Comparison of ENCODE assay signal across 7 cellular contexts in the genomic region with DNA sequence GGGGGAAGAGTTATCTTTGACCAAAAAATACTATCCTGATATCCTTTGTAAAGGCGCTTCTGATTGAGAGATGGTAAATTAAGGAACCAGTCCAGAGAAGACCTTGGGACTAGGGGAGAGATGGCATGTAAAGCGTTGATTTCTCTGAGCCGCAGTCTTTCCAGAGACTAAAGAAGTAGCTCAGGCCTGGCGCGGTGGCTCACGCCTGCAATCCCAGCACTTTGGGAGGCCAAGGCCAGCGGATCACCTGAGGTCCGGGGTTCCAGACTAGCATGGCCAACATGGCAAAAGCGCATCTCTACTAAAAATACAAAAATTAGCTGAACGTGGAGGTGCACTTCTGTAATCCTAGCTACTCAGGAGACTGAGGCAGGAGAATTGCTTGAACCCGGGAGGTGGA. TPM values are rescaled to one million over a fixed set of nuclear protein-coding genes. Genes with fewer than 3 reads are reported as not detected.
DNase-seq lines count a peak whose midpoint lies in the region; ATAC-seq and TF ChIP-seq lines count a peak whose summit lies in the region.

No MANE protein-coding gene starts in this region.

- H3K4me3 ChIP-seq in HL-60 (replicated peaks; ENCODE audit: insufficient read depth, low read length) (peak overlapping the region; percentile 99), hepatocyte (peak overlapping the region; percentile 98)

- H3K9me2 ChIP-seq in hepatocyte (replicated peaks; ENCODE audit: insufficient read depth) = no peaks in the 10 kb centered on the region

- 94% methylated on average over 11 of the region's 11 CpGs for WGBS in hepatocyte (ENCODE audit: low lambda C conversion rate, missing lambda C conversion rate)

- no peaks in the 10 kb centered on the region for H3K9me3 ChIP-seq in hepatocyte (ENCODE audit: low read depth)

- no peaks in the 10 kb centered on the region for H3K27me3 Mint-ChIP-seq in activated CD8-positive, alpha-beta T cell treated with anti-CD3 and anti-CD28 coated beads, Interleukin-2, amount 10 ng/mL, durations not matched to agents 7 days and 5 days (ENCODE audit: low read depth)
- no peaks in the 10 kb centered on the region for H3K27me3 Mint-ChIP-seq in stimulated activated naive B cell treated with anti-CD40 and anti-IgM and Interleukin-4, amounts not matched to agents 10 μg/mL and 1 μg/mL and 100 μg/mL, for 72 hours

- intact Hi-C loops in sciatic nerve (cut with DNase I) = no loop called here

- peak overlapping the region; percentile 89 for H3K4me2 ChIP-seq in hepatocyte

- H3K4me1 Mint-ChIP-seq in activated CD8-positive, alpha-beta T cell treated with anti-CD3 and anti-CD28 coated beads, Interleukin-2, amount 10 ng/mL, durations not matched to agents 7 days and 5 days (ENCODE audit: low read depth) = peaks cover 46% of the 10 kb centered on the region
- H3K4me1 Mint-ChIP-seq in stimulated activated naive B cell treated with anti-CD40 and anti-IgM and Interleukin-4, amounts not matched to agents 10 μg/mL and 1 μg/mL and 100 μg/mL, for 72 hours = peaks cover 28 to 52% of the 10 kb centered on the region in 2 donors

- no peak overlapping the region for H2AFZ ChIP-seq in hepatocyte

- H3K27ac Mint-ChIP-seq in activated CD8-positive, alpha-beta T cell treated with anti-CD3 and anti-CD28 coated beads, Interleukin-2, amount 10 ng/mL, durations not matched to agents 7 days and 5 days = no peak overlapping the region
- no peak overlapping the region for H3K27ac Mint-ChIP-seq in stimulated activated naive B cell treated with anti-CD40 and anti-IgM and Interleukin-4, amounts not matched to agents 10 μg/mL and 1 μg/mL and 100 μg/mL, for 72 hours

- H4K20me1 ChIP-seq in hepatocyte (ENCODE audit: insufficient read depth, poor library complexity, severe bottlenecking) = peaks cover 28% of the 10 kb centered on the region

- CTCF ChIA-PET in activated CD8-positive, alpha-beta T cell treated with anti-CD3 and anti-CD28 coated beads, Interleukin-2, amount 10 ng/mL, durations not matched to agents 7 days and 5 days (lab: Charles Lee) = interaction anchor here (0.9 to 2.7 kb wide), 4 partner anchors 32 to 327 kb away, joined by 3 to 10 read pairs (median 5); no protein-coding TSS in a partner anchor

- DNase-seq in HL-60 (ENCODE audit: low read depth in 1 of 2, low spot score in 1 of 2) (no peak), hepatocyte (ENCODE audit: low spot score) (no peak), SW480 (ENCODE audit: low spot score) (no peak), sciatic nerve (ENCODE audit: low spot score) (no peak)
- no peak for DNase-seq in activated CD8-positive, alpha-beta T cell treated with anti-CD3 and anti-CD28 coated beads, Interleukin-2, amount 10 ng/mL, durations not matched to agents 7 days and 5 days
- DNase-seq in stimulated activated naive B cell treated with anti-CD40 and anti-IgM and Interleukin-4, amounts not matched to agents 10 μg/mL and 1 μg/mL and 100 μg/mL, for 72 hours = no peak

- POLR2A ChIA-PET in activated CD8-positive, alpha-beta T cell treated with anti-CD3 and anti-CD28 coated beads, Interleukin-2, amount 10 ng/mL, durations not matched to agents 7 days and 5 days (lab: Charles Lee) = interaction anchor here (0.7 to 1.1 kb wide), 2 partner anchors 12 to 34 kb away, joined by 3 read pairs; no protein-coding TSS in a partner anchor

- H3K27ac ChIP-seq in HL-60 (replicated peaks) (no peak overlapping the region; the same call in 1 of the 2 replicates), hepatocyte (peak overlapping the region; percentile 99)

- peaks cover 31% of the 10 kb centered on the region for H3K36me3 Mint-ChIP-seq in activated CD8-positive, alpha-beta T cell treated with anti-CD3 and anti-CD28 coated beads, Interleukin-2, amount 10 ng/mL, durations not matched to agents 7 days and 5 days (ENCODE audit: low read depth)
- H3K36me3 Mint-ChIP-seq in stimulated activated naive B cell treated with anti-CD40 and anti-IgM and Interleukin-4, amounts not matched to agents 10 μg/mL and 1 μg/mL and 100 μg/mL, for 72 hours = peaks cover 9 to 15% of the 10 kb centered on the region in 2 donors

- TF ChIP-seq CTCF in HL-60 (IDR thresholded peaks at IDR 0.05; ENCODE audit: insufficient read depth, low read length) (no peak), hepatocyte (IDR thresholded peaks at IDR 0.05; ENCODE audit: poor library complexity) (no peak)

- no peak for ATAC-seq in activated CD8-positive, alpha-beta T cell treated with anti-CD3 and anti-CD28 coated beads, Interleukin-2, amount 10 ng/mL, durations not matched to agents 7 days and 5 days
- ATAC-seq in stimulated activated naive B cell treated with anti-CD40 and anti-IgM and Interleukin-4, amounts not matched to agents 10 μg/mL and 1 μg/mL and 100 μg/mL, for 72 hours (replicated peaks) = no peak
- ATAC-seq in sciatic nerve (no peak), HG03108 (IDR thresholded peaks at IDR 0.05; ENCODE audit: unreplicated experiment) (no peak)

- H3K4me3 Mint-ChIP-seq in activated CD8-positive, alpha-beta T cell treated with anti-CD3 and anti-CD28 coated beads, Interleukin-2, amount 10 ng/mL, durations not matched to agents 7 days and 5 days = peak overlapping the region; percentile 89
- peak overlapping the region; percentile 92 to 97 for H3K4me3 Mint-ChIP-seq in stimulated activated naive B cell treated with anti-CD40 and anti-IgM and Interleukin-4, amounts not matched to agents 10 μg/mL and 1 μg/mL and 100 μg/mL, for 72 hours

- H3K9me3 Mint-ChIP-seq in activated CD8-positive, alpha-beta T cell treated with anti-CD3 and anti-CD28 coated beads, Interleukin-2, amount 10 ng/mL, durations not matched to agents 7 days and 5 days (ENCODE audit: insufficient read depth) = no peaks in the 10 kb centered on the region
- H3K9me3 Mint-ChIP-seq in stimulated activated naive B cell treated with anti-CD40 and anti-IgM and Interleukin-4, amounts not matched to agents 10 μg/mL and 1 μg/mL and 100 μg/mL, for 72 hours = no peaks in the 10 kb centered on the region

- no peaks in the 10 kb centered on the region for H3K36me3 ChIP-seq in hepatocyte (replicated peaks; ENCODE audit: insufficient read depth, low read depth)

- no peaks in the 10 kb centered on the region for H3K27me3 ChIP-seq in HL-60 (ENCODE audit: insufficient read depth, poor library complexity, severe bottlenecking)
- H3K27me3 ChIP-seq in hepatocyte = no peaks in the 10 kb centered on the region

- H3K4me1 ChIP-seq in hepatocyte (ENCODE audit: insufficient read depth) = peaks cover 38% of the 10 kb centered on the region

- peaks cover 91% of the 10 kb centered on the region for H3K79me2 ChIP-seq in hepatocyte

RNA-seq across cellular contexts. Expression of gene CENPT, which starts 0.6 kb away (rescaled TPM):
- total RNA-seq in activated CD8-positive, alpha-beta T cell treated with anti-CD3 and anti-CD28 coated beads, Interleukin-2, amount 10 ng/mL, durations not matched to agents 7 days and 5 days = 10 to 100 TPM; 58.9 to 63.6 TPM
- 28.5 and 38.1 TPM in 2 replicates for total RNA-seq in hepatocyte
- 84.0 and 115 TPM in 2 replicates for polyA plus RNA-seq in hepatocyte
- 45.1 TPM for total RNA-seq in sciatic nerve

RNA-seq across cellular contexts. Expression of gene NUTF2, which starts 1.4 kb away (rescaled TPM):
- 100 to 1,000 TPM; 125 to 134 TPM for total RNA-seq in activated CD8-positive, alpha-beta T cell treated with anti-CD3 and anti-CD28 coated beads, Interleukin-2, amount 10 ng/mL, durations not matched to agents 7 days and 5 days
- total RNA-seq in hepatocyte (100 and 102 TPM in 2 replicates), sciatic nerve (59.2 TPM)
- 197 and 216 TPM in 2 replicates for polyA plus RNA-seq in hepatocyte

RNA-seq across cellular contexts. Expression of gene THAP11, which starts 6.0 kb away (rescaled TPM):
- 10 to 100 TPM; 50.2 to 52.4 TPM for total RNA-seq in activated CD8-positive, alpha-beta T cell treated with anti-CD3 and anti-CD28 coated beads, Interleukin-2, amount 10 ng/mL, durations not matched to agents 7 days and 5 days
- total RNA-seq in hepatocyte = 35.4 and 40.0 TPM in 2 replicates
- polyA plus RNA-seq in hepatocyte = 36.7 and 36.9 TPM in 2 replicates
- 22.7 TPM for total RNA-seq in sciatic nerve

RNA-seq across cellular contexts. Expression of gene EDC4, which starts 24.7 kb away (rescaled TPM):
- 100 to 1,000 TPM; 111 to 113 TPM for total RNA-seq in activated CD8-positive, alpha-beta T cell treated with anti-CD3 and anti-CD28 coated beads, Interleukin-2, amount 10 ng/mL, durations not matched to agents 7 days and 5 days
- total RNA-seq in hepatocyte (41.1 and 46.3 TPM in 2 replicates), sciatic nerve (40.2 TPM)
- 59.0 and 76.7 TPM in 2 replicates for polyA plus RNA-seq in hepatocyte

RNA-seq across cellular contexts. Expression of gene NRN1L, which starts 36.6 kb away (rescaled TPM):
- 1 to 10 TPM; 1.2 to 1.4 TPM for total RNA-seq in activated CD8-positive, alpha-beta T cell treated with anti-CD3 and anti-CD28 coated beads, Interleukin-2, amount 10 ng/mL, durations not matched to agents 7 days and 5 days
- 0.73 TPM in 1 of 2 replicates, not detected in the other for total RNA-seq in hepatocyte
- 1.6 TPM in 1 of 2 replicates, not detected in the other for polyA plus RNA-seq in hepatocyte
- total RNA-seq in sciatic nerve = 1.6 TPM
